ENCODE assay signal across 10 cellular contexts in genomic region chr16:51041546-51041945, GRCh38.
"Had no signal": no experiment of that assay in that cellular context is flagged by ENCODE, and none has a peak within 500 bp of the region (broad histone marks: within the 10 kb centered on the region; RNA-seq: fewer than 3 reads in every experiment).

No MANE protein-coding gene starts in this region.

- H3K4me3 ChIP-seq: GM23248, GM23338, HAP-1 had no signal

- FAIRE-seq: H1 had no signal

- H3K27ac ChIP-seq: GM23248 had no signal

- DNase-seq: GM23248, GOT3, H7, H9, HCEC 1CT, HFFc6 had no signal

- H3K4me1 ChIP-seq: HAP-1 had no signal

- ATAC-seq: GM23338, HCT116 had no signal

- H3K36me3 ChIP-seq: HAP-1 had no signal

- H3K9me3 ChIP-seq: HAP-1 had no signal
